In the genomic region with DNA sequence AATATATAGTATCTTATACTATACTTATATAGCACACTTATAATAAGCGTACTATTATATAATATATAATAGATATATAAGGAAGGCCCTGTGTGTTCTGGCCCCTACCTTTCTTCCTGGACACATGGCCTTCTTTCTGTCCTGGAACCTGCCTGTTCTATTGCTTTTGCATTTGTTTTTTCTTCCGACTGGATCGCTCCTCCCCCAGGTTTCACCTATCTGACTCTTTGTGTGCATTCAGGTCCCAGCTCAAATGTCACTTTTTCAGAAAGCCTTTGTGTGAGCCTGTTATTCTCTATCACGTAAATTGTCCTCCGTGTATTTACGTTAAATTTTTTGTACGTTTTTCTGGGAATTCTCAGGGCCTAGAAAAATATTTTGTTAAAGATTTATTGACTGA, we compare ENCODE assay signal across 8 cellular contexts. TPM values are rescaled to one million over a fixed set of nuclear protein-coding genes. Genes with fewer than 3 reads are reported as not detected.
DNase-seq lines count a peak whose midpoint lies in the region; ATAC-seq, FAIRE-seq and TF ChIP-seq lines count a peak whose summit lies in the region.

No MANE protein-coding gene starts in this region.

- peaks cover 6% of the 10 kb centered on the region for H3K36me3 Mint-ChIP-seq in brain

- H3K4me3 ChIP-seq in BE2C (ENCODE audit: low read depth, low read length), result peak overlapping the region; percentile 91
- peak overlapping the region; percentile 96 to 98 for H3K4me3 ChIP-seq in mucosa of rectum (ENCODE audit: low read length in 2 of 2)

- H3K4me1 ChIP-seq in BE2C (no peaks in the 10 kb centered on the region), mucosa of rectum (ENCODE audit: control insufficient read depth in 2 of 2, insufficient read depth in 2 of 2, low read length in 2 of 2) (peaks cover under 1 to 12% of the 10 kb centered on the region in 2 donors)

- H3K9ac ChIP-seq in mucosa of rectum (ENCODE audit: low read depth in 1 of 2, low read length in 2 of 2), result peak overlapping the region; percentile 88 to 91

- H3K9me3 ChIP-seq in BE2C, result no peaks in the 10 kb centered on the region
- no peaks in the 10 kb centered on the region for H3K9me3 ChIP-seq in KOPT-K1 (ENCODE audit: insufficient read depth, low read length, poor library complexity, severe bottlenecking)
- H3K9me3 ChIP-seq in mucosa of rectum (ENCODE audit: control insufficient read depth in 2 of 2, low read length in 2 of 2), result no peaks in the 10 kb centered on the region

- H3K36me3 ChIP-seq in BE2C, result no peaks in the 10 kb centered on the region
- no peaks in the 10 kb centered on the region for H3K36me3 ChIP-seq in KOPT-K1 (ENCODE audit: insufficient read depth, low read length)
- H3K36me3 ChIP-seq in mucosa of rectum (ENCODE audit: control insufficient read depth in 2 of 2, insufficient read depth in 2 of 2, low read length in 2 of 2), result no peaks in the 10 kb centered on the region

- peak overlapping the region; percentile 96 to 99 (median 99) for H3K27ac Mint-ChIP-seq in brain

- H3K27ac ChIP-seq in KOPT-K1 (ENCODE audit: low read depth, low read length, poor library complexity, severe bottlenecking) (peak overlapping the region; percentile 92), mucosa of rectum (ENCODE audit: low read depth in 2 of 2, low read length in 2 of 2) (peak overlapping the region; percentile 92 to 99)

- TF ChIP-seq CTCF in BE2C (IDR thresholded peaks at IDR 0.05; ENCODE audit: low read depth, low read length) (no peak), brain (conservative IDR thresholded peaks at IDR 0.05) (no peak)

- DNase-seq in BE2C (no peak), activated gamma-delta T cell treated with Interleukin-2 at 50 U/mL for 16 hours (no peak), urothelium cell line (ENCODE audit: low spot score) (no peak)
- no peak for DNase-seq in stimulated activated CD4-positive, alpha-beta T cell treated with anti-CD3 and anti-CD28 coated beads, Interleukin-4, amount 100 ng/mL, for 24 hours

- no peaks in the 10 kb centered on the region for H3K27me3 ChIP-seq in BE2C
- H3K27me3 ChIP-seq in mucosa of rectum (ENCODE audit: control insufficient read depth in 2 of 2, insufficient read depth in 2 of 2, low read length in 2 of 2), result no peaks in the 10 kb centered on the region

- H3K27me3 Mint-ChIP-seq in brain, result peaks cover 10% of the 10 kb centered on the region

- peaks cover 0 to 6% (median 0%) of the 10 kb centered on the region in 5 experiments for H3K9me3 Mint-ChIP-seq in brain

- FAIRE-seq in urothelium cell line (lab: Jason Lieb, UNC), result no peak

- peak overlapping the region; percentile 89 to 96 (median 95) for H3K4me3 Mint-ChIP-seq in brain

- peaks cover 13% of the 10 kb centered on the region for H3K4me1 Mint-ChIP-seq in brain

- no peak for ATAC-seq in HG02852 (IDR thresholded peaks at IDR 0.05; ENCODE audit: unreplicated experiment)

RNA-seq across cellular contexts. Expression of a gene that starts 2.9 kb away (rescaled TPM):
- polyA plus RNA-seq in BE2C (2012; ENCODE audit: insufficient read depth, insufficient read length, low read depth), result 148 TPM
- polyA plus RNA-seq in brain (ENCODE audit: insufficient read depth, low read depth, low replicate concordance), result 97.4 TPM
